1 cellular context compared by ENCODE assay signal in the genomic region with DNA sequence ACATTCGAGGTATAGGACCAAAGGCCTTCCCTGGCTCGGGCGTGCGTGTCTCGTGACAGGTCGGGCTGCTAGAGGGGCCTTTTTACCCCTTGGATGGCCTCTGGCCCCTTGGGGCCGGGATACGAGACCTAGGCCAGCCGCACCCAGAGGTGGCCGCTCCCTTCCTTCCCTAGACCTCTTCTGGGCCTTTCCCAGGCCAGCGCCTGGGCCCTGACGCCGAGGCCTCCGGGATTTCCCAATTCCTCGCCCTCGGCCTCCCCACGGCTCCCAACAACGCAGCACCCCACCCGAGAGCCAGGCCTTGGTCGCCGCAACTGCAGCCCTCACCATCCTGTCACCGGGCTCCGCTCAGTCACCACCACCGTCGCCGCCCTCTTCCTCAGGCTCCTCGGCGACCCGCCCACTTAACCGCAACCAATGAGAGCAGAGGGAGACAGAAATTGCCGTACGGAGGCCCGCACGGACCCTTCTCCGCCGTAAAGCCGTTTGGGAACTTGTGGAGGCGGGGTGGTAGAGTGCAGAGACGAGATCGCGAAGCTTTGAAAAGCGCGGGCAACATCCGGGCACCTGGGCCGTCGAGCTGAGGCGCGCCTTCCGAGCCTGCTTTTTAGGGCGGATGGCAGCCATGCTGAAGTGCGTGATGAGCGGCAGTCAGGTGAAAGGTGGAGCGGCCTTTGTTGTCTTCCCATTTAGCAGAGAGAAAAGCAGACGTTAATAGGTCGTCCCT.
A peak's percentile ranks its signal among the peaks of the same experiment; 100 is the strongest.
TF ChIP-seq lines count a peak whose summit lies in the region.

A gene (plus strand): TSS at position 610 of the 727 bp plus-strand sequence. CDS start 7 bp downstream, at position 617.
A gene (minus strand): TSS at position 390 of the 727 bp plus-strand sequence. CDS start 60 bp downstream, at position 330.

TF ChIP-seq in HepG2, 621 proteins besides CTCF, POLR2A, EP300 and RAD21 (continued from another document and continues in another):
- TF ChIP-seq, protein P1, sequence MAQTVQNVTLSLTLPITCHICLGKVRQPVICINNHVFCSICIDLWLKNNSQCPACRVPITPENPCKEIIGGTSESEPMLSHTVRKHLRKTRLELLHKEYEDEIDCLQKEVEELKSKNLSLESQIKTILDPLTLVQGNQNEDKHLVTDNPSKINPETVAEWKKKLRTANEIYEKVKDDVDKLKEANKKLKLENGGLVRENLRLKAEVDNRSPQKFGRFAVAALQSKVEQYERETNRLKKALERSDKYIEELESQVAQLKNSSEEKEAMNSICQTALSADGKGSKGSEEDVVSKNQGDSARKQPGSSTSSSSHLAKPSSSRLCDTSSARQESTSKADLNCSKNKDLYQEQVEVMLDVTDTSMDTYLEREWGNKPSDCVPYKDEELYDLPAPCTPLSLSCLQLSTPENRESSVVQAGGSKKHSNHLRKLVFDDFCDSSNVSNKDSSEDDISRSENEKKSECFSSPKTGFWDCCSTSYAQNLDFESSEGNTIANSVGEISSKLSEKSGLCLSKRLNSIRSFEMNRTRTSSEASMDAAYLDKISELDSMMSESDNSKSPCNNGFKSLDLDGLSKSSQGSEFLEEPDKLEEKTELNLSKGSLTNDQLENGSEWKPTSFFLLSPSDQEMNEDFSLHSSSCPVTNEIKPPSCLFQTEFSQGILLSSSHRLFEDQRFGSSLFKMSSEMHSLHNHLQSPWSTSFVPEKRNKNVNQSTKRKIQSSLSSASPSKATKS (CRISPR knock-in tag; IDR thresholded peaks at IDR 0.05), result peak; percentile 55; the same call in 1 of the 2 replicates
- TF ChIP-seq XRCC5 (optimal IDR thresholded peaks at IDR 0.05; ENCODE audit: low read length) (peak; percentile 73), THAP11 (CRISPR knock-in tag; IDR thresholded peaks at IDR 0.05) (peak; percentile 93), ZNF781 (CRISPR knock-in tag; IDR thresholded peaks at IDR 0.05; ENCODE audit: borderline replicate concordance, not compliant biosample characterization) (peak; percentile 98), ZNF709 (CRISPR knock-in tag; IDR thresholded peaks at IDR 0.05) (peak; percentile 42), NBN (conservative IDR thresholded peaks at IDR 0.05) (no peak), ZNF224 (CRISPR knock-in tag; IDR thresholded peaks at IDR 0.05) (peak; percentile 98), MEIS2 (CRISPR knock-in tag; IDR thresholded peaks at IDR 0.05) (peak; percentile 85; the same call in 1 of the 2 replicates), NFE2L1 (CRISPR knock-in tag; IDR thresholded peaks at IDR 0.05; ENCODE audit: borderline replicate concordance) (0 out of 2 replicates have a peak, but pooled peaks have one; percentile 57), ELF3 (CRISPR knock-in tag; IDR thresholded peaks at IDR 0.05) (peak; percentile 58; the same call in 1 of the 2 replicates), ZNF431 (CRISPR knock-in tag; IDR thresholded peaks at IDR 0.05; ENCODE audit: borderline replicate concordance, low read depth) (peak; percentile 96), ZFP82 (CRISPR knock-in tag; IDR thresholded peaks at IDR 0.05; ENCODE audit: borderline replicate concordance) (no peak), TCF7 (IDR thresholded peaks at IDR 0.05; ENCODE audit: low read depth) (no peak), FOXA3 (CRISPR knock-in tag; IDR thresholded peaks at IDR 0.05) (no peak; the same call in none of the 2 replicates), SATB2 (CRISPR knock-in tag; IDR thresholded peaks at IDR 0.05) (peak; percentile 93; the same call in 1 of the 2 replicates), CREM (IDR thresholded peaks at IDR 0.05) (peak; percentile 42; the same call in 1 of the 2 replicates), CREM (CRISPR knock-in tag; IDR thresholded peaks at IDR 0.05) (no peak), ZNF205 (CRISPR knock-in tag; IDR thresholded peaks at IDR 0.05) (peak; percentile 69; the same call in 1 of the 2 replicates), CEBPG (CRISPR knock-in tag; IDR thresholded peaks at IDR 0.05) (peak; percentile 42; the same call in 1 of the 2 replicates), MBNL3 (CRISPR knock-in tag; conservative IDR thresholded peaks at IDR 0.05) (no peak), ZNF816 (CRISPR knock-in tag; IDR thresholded peaks at IDR 0.05; ENCODE audit: borderline replicate concordance) (no peak; the same call in 1 of the 2 replicates), IKZF4 (CRISPR knock-in tag; IDR thresholded peaks at IDR 0.05; ENCODE audit: borderline replicate concordance, low read depth, not compliant biosample characterization) (peak; percentile 69), AGO2 (optimal IDR thresholded peaks at IDR 0.05; ENCODE audit: low read depth, low read length) (peak; percentile 80), BCL6 (CRISPR knock-in tag; IDR thresholded peaks at IDR 0.05) (no peak), ZNF207 (IDR thresholded peaks at IDR 0.05; ENCODE audit: borderline replicate concordance) (no peak), NR2F2 (IDR thresholded peaks at IDR 0.05; ENCODE audit: borderline replicate concordance, low read depth) (peak; percentile 33; the same call in 1 of the 2 replicates), TARDBP (CRISPR knock-in tag; IDR thresholded peaks at IDR 0.05) (peak; percentile 86; the same call in 1 of the 2 replicates), ZNF44 (CRISPR knock-in tag; IDR thresholded peaks at IDR 0.05) (peak; percentile 96), TBX2 (CRISPR knock-in tag; IDR thresholded peaks at IDR 0.05; ENCODE audit: borderline replicate concordance) (peak; percentile 90), GABPA (IDR thresholded peaks at IDR 0.05; ENCODE audit: low read depth, low read length) (0 out of 2 replicates have a peak, but pooled peaks have one; percentile 17), GABPA (CRISPR knock-in tag; IDR thresholded peaks at IDR 0.05; ENCODE audit: low read depth) (peak; percentile 71), ZFP62 (CRISPR knock-in tag; IDR thresholded peaks at IDR 0.05) (no peak), ATF7-NPFF (CRISPR knock-in tag; IDR thresholded peaks at IDR 0.05; ENCODE audit: low read depth) (peak; percentile 99; the same call in 1 of the 2 replicates), ZBTB42 (CRISPR knock-in tag; IDR thresholded peaks at IDR 0.05) (peak; percentile 92), MED8 (CRISPR knock-in tag; IDR thresholded peaks at IDR 0.05; ENCODE audit: insufficient replicate concordance) (peak; percentile 70), ZNF878 (CRISPR knock-in tag; IDR thresholded peaks at IDR 0.05) (peak; percentile 100), CHD4 (IDR thresholded peaks at IDR 0.05; ENCODE audit: borderline replicate concordance, low read length) (no peak), RCOR2 (CRISPR knock-in tag; IDR thresholded peaks at IDR 0.05) (peak; percentile 71), ZNF660 (CRISPR knock-in tag; IDR thresholded peaks at IDR 0.05; ENCODE audit: borderline replicate concordance, low read depth) (no peak)
- TF ChIP-seq, protein P2, sequence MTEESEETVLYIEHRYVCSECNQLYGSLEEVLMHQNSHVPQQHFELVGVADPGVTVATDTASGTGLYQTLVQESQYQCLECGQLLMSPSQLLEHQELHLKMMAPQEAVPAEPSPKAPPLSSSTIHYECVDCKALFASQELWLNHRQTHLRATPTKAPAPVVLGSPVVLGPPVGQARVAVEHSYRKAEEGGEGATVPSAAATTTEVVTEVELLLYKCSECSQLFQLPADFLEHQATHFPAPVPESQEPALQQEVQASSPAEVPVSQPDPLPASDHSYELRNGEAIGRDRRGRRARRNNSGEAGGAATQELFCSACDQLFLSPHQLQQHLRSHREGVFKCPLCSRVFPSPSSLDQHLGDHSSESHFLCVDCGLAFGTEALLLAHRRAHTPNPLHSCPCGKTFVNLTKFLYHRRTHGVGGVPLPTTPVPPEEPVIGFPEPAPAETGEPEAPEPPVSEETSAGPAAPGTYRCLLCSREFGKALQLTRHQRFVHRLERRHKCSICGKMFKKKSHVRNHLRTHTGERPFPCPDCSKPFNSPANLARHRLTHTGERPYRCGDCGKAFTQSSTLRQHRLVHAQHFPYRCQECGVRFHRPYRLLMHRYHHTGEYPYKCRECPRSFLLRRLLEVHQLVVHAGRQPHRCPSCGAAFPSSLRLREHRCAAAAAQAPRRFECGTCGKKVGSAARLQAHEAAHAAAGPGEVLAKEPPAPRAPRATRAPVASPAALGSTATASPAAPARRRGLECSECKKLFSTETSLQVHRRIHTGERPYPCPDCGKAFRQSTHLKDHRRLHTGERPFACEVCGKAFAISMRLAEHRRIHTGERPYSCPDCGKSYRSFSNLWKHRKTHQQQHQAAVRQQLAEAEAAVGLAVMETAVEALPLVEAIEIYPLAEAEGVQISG (CRISPR knock-in tag; IDR thresholded peaks at IDR 0.05), result peak; percentile 90
- TF ChIP-seq, protein P3, sequence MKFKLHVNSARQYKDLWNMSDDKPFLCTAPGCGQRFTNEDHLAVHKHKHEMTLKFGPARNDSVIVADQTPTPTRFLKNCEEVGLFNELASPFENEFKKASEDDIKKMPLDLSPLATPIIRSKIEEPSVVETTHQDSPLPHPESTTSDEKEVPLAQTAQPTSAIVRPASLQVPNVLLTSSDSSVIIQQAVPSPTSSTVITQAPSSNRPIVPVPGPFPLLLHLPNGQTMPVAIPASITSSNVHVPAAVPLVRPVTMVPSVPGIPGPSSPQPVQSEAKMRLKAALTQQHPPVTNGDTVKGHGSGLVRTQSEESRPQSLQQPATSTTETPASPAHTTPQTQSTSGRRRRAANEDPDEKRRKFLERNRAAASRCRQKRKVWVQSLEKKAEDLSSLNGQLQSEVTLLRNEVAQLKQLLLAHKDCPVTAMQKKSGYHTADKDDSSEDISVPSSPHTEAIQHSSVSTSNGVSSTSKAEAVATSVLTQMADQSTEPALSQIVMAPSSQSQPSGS (CRISPR knock-in tag; IDR thresholded peaks at IDR 0.05), result peak; percentile 72
- TF ChIP-seq, protein P4, sequence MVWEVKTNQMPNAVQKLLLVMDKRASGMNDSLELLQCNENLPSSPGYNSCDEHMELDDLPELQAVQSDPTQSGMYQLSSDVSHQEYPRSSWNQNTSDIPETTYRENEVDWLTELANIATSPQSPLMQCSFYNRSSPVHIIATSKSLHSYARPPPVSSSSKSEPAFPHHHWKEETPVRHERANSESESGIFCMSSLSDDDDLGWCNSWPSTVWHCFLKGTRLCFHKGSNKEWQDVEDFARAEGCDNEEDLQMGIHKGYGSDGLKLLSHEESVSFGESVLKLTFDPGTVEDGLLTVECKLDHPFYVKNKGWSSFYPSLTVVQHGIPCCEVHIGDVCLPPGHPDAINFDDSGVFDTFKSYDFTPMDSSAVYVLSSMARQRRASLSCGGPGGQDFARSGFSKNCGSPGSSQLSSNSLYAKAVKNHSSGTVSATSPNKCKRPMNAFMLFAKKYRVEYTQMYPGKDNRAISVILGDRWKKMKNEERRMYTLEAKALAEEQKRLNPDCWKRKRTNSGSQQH (CRISPR knock-in tag; IDR thresholded peaks at IDR 0.05; ENCODE audit: low read depth), result no peak; the same call in 1 of the 2 replicates
- TF ChIP-seq, protein P5, sequence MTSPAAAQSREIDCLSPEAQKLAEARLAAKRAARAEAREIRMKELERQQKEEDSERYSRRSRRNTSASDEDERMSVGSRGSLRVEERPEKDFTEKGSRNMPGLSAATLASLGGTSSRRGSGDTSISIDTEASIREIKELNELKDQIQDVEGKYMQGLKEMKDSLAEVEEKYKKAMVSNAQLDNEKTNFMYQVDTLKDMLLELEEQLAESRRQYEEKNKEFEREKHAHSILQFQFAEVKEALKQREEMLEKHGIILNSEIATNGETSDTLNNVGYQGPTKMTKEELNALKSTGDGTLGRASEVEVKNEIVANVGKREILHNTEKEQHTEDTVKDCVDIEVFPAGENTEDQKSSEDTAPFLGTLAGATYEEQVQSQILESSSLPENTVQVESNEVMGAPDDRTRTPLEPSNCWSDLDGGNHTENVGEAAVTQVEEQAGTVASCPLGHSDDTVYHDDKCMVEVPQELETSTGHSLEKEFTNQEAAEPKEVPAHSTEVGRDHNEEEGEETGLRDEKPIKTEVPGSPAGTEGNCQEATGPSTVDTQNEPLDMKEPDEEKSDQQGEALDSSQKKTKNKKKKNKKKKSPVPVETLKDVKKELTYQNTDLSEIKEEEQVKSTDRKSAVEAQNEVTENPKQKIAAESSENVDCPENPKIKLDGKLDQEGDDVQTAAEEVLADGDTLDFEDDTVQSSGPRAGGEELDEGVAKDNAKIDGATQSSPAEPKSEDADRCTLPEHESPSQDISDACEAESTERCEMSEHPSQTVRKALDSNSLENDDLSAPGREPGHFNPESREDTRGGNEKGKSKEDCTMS (CRISPR knock-in tag; conservative IDR thresholded peaks at IDR 0.05), result no peak
- TF ChIP-seq, protein P6, sequence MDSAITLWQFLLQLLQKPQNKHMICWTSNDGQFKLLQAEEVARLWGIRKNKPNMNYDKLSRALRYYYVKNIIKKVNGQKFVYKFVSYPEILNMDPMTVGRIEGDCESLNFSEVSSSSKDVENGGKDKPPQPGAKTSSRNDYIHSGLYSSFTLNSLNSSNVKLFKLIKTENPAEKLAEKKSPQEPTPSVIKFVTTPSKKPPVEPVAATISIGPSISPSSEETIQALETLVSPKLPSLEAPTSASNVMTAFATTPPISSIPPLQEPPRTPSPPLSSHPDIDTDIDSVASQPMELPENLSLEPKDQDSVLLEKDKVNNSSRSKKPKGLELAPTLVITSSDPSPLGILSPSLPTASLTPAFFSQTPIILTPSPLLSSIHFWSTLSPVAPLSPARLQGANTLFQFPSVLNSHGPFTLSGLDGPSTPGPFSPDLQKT (CRISPR knock-in tag; IDR thresholded peaks at IDR 0.05; ENCODE audit: borderline replicate concordance), result no peak; the same call in 1 of the 2 replicates
- TF ChIP-seq, protein P7, sequence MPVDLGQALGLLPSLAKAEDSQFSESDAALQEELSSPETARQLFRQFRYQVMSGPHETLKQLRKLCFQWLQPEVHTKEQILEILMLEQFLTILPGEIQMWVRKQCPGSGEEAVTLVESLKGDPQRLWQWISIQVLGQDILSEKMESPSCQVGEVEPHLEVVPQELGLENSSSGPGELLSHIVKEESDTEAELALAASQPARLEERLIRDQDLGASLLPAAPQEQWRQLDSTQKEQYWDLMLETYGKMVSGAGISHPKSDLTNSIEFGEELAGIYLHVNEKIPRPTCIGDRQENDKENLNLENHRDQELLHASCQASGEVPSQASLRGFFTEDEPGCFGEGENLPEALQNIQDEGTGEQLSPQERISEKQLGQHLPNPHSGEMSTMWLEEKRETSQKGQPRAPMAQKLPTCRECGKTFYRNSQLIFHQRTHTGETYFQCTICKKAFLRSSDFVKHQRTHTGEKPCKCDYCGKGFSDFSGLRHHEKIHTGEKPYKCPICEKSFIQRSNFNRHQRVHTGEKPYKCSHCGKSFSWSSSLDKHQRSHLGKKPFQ (CRISPR knock-in tag; IDR thresholded peaks at IDR 0.05; ENCODE audit: insufficient replicate concordance), result peak; percentile 87
- TF ChIP-seq, protein P8, sequence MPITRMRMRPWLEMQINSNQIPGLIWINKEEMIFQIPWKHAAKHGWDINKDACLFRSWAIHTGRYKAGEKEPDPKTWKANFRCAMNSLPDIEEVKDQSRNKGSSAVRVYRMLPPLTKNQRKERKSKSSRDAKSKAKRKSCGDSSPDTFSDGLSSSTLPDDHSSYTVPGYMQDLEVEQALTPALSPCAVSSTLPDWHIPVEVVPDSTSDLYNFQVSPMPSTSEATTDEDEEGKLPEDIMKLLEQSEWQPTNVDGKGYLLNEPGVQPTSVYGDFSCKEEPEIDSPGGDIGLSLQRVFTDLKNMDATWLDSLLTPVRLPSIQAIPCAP (CRISPR knock-in tag; IDR thresholded peaks at IDR 0.05; ENCODE audit: low read depth), result peak; percentile 85; the same call in 1 of the 2 replicates
- TF ChIP-seq, protein P9, sequence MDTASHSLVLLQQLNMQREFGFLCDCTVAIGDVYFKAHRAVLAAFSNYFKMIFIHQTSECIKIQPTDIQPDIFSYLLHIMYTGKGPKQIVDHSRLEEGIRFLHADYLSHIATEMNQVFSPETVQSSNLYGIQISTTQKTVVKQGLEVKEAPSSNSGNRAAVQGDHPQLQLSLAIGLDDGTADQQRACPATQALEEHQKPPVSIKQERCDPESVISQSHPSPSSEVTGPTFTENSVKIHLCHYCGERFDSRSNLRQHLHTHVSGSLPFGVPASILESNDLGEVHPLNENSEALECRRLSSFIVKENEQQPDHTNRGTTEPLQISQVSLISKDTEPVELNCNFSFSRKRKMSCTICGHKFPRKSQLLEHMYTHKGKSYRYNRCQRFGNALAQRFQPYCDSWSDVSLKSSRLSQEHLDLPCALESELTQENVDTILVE (CRISPR knock-in tag; IDR thresholded peaks at IDR 0.05), result peak; percentile 72; the same call in 1 of the 2 replicates
